ENCODE assay signal across 35 cellular contexts in the genomic region with DNA sequence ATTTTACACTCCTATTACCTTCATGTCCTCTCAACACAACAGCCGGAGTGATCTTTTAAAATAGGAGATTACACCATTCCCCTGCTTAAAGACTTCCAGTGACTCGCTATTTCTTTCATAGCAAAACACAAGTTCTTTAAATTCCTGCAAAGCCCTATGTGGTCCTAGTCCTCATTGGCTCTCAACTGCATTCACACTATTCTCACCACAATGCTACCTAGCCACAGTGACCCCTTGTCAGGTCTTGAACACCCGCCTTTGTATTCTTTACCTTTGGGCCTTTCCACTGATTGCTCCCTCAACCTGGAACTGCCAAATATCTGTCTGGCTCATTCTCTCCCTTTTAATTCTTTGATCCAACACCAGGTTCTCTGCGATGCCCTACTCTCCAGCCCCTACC.
"Had no signal": no experiment of that assay in that cellular context is flagged by ENCODE, and none has a peak within 500 bp of the region (broad histone marks: within the 10 kb centered on the region; RNA-seq: fewer than 3 reads in every experiment).

No MANE protein-coding gene starts in this region.

- H3K4me3 ChIP-seq: MG63 had no signal

- H3K9me3 ChIP-seq: MG63 had no signal

- H3K4me2 ChIP-seq: KMS-11 had no signal

- H3K9ac ChIP-seq: KMS-11 had no signal

- H3K27ac ChIP-seq: KMS-11 had no signal

- H3K36me3 ChIP-seq: MG63 had no signal

- DNase-seq: Karpas-422, Kasumi-1, KG1, MG63, MM.1S, MV-4-11, NCI-H1048, NCI-H1092, NCI-H1092 treated with DMSO at 0.1 percent for 48 hours, NCI-H1105, NCI-H1105 treated with DMSO at 0.1 percent for 48 hours, NCI-H1417, NCI-H1417 treated with DMSO at 0.1 percent for 48 hours, NCI-H1436, NCI-H1436 treated with DMSO at 0.1 percent for 48 hours, NCI-H146, NCI-H1694, NCI-H1694 treated with DMSO at 0.1 percent for 48 hours, NCI-H187, NCI-H187 treated with DMSO at 0.1 percent for 48 hours, NCI-H1930, NCI-H2029, NCI-H2029 treated with DMSO at 0.1 percent for 48 hours, NCI-H2081, NCI-H2081 treated with DMSO at 0.1 percent for 48 hours, NCI-H2107, NCI-H2171, NCI-H2171 treated with DMSO at 0.1 percent for 48 hours, NCI-H2227 treated with DMSO at 0.1 percent for 48 hours, NCI-H226, NCI-H345, NCI-H446, NCI-H446 treated with DMSO at 0.1 percent for 48 hours, NCI-H510A had no signal

- H3K27me3 ChIP-seq: MG63 had no signal
